Comparison of ENCODE assay signal across 8 cellular contexts in the genomic region with DNA sequence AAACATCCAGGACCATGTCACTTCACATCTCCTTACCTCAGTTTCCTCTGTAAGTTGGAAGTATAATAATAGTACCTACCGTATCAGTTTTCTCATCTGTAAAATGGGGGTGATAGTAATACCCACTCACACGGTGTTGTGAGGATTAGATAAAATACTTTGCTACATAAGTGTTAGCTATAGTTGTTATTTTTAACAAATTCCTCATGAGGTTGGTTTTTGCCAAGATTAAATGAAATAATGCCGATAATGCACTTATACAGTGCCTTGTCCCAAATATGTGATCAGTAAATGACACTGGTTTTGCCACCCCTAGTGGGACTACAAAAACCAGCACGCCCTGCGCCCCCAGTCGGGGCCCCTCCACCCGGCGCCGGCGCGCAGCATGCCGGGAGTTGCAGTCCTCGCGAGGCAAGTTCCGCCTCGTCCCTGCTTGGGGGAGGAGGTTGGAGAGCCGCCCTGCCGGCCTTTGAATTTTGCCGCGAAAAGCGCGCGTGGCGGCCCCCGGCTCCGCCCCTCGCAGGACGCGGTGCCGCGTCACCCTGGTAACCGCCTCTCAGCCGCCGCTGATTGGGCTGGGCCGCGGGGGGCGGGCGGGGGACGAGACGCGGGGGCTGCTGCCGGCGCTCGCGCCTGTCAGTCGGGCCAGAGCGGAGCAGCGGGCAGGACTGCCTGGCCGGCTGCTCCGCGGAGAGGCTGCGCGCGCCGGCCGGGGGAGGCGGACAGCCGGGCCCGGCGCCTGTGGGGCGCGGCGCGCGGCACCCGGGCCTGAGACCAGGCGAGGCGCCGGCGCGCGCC. TPM values are rescaled to one million over a fixed set of nuclear protein-coding genes. Genes with fewer than 3 reads are reported as not detected.
DNase-seq lines count a peak whose midpoint lies in the region; ATAC-seq and TF ChIP-seq lines count a peak whose summit lies in the region.

TSS of gene FAM222A (plus strand) at position 639 of the 798 bp plus-strand sequence. CDS start 30,322 bp downstream, outside the sequence.

- TF ChIP-seq CTCF in GM13977 (IDR thresholded peaks at IDR 0.05; ENCODE audit: extremely low read depth, insufficient read depth, missing control alignments) (no peak), upper lobe of right lung (IDR thresholded peaks at IDR 0.05) (peak; percentile 10)

- DNase-seq in GM13977 (ENCODE audit: low spot score) (peak; percentile 98), NCI-H146 treated with DMSO at 0.1 percent for 48 hours (lab: John Stamatoyannopoulos, UW; ENCODE audit: unreplicated experiment) (peak; percentile 87), T-helper 1 cell (peak; percentile 94 to 99 (median 96)), amygdala (lab: John Stamatoyannopoulos, UW) (peak; percentile 32 to 99 (median 97)), left cardiac atrium (peak; percentile 98), posterior vena cava (ENCODE audit: low spot score) (peak; percentile 99), upper lobe of right lung (peak; percentile 99)

- in situ Hi-C loops in GM13977 (cut with MboI; ENCODE audit: low pct_unique_long_range_greater_than_20kb, low sequenced_read_pairs, unreplicated experiment): no loop called here

- peak within 1 kb of the TSS; percentile 65 for H3K4me3 ChIP-seq in upper lobe of right lung

- ATAC-seq in HG02870 (IDR thresholded peaks at IDR 0.05; ENCODE audit: unreplicated experiment) (peak; percentile 89), left cardiac atrium (peak; percentile 95 to 96), upper lobe of right lung (peak; percentile 96)

- H3K9me3 ChIP-seq in upper lobe of right lung: no peaks in the 10 kb centered on the region

- H3K4me1 ChIP-seq in upper lobe of right lung: peaks cover 17% of the 10 kb centered on the region

- peaks cover 48% of the 10 kb centered on the region for H3K27me3 ChIP-seq in upper lobe of right lung

- intact Hi-C loops in left cardiac atrium (cut with DNase I) (loop anchor here (10.0 kb wide), 3 partner anchors 61 to 189 kb away; no protein-coding TSS in a partner anchor), posterior vena cava (cut with DNase I) (no loop called here), upper lobe of right lung (cut with DNase I) (no loop called here)

- no peaks in the 10 kb centered on the region for H3K36me3 ChIP-seq in upper lobe of right lung

- H3K27ac ChIP-seq in upper lobe of right lung: no peak within 1 kb of the TSS

RNA-seq across cellular contexts. Expression of gene FAM222A, which starts in this region (rescaled TPM):
- total RNA-seq in left cardiac atrium (10 to 100 TPM; 14.5 to 21.8 TPM), posterior vena cava (under 1 TPM; 0.62 to 0.79 TPM), upper lobe of right lung (6.2 TPM)

Comparison
In these comparisons a context has a peak if more than half of its experiments do, and no peak if none do; other contexts are left out.
1. Peak in DNase-seq in posterior vena cava; RNA of the gene not detected or under 1 TPM.
2. intact Hi-C loops: an anchor here in left cardiac atrium (10.0 kb wide); none called in posterior vena cava and upper lobe of right lung.